18 cellular contexts compared by ENCODE assay signal in the genomic region with DNA sequence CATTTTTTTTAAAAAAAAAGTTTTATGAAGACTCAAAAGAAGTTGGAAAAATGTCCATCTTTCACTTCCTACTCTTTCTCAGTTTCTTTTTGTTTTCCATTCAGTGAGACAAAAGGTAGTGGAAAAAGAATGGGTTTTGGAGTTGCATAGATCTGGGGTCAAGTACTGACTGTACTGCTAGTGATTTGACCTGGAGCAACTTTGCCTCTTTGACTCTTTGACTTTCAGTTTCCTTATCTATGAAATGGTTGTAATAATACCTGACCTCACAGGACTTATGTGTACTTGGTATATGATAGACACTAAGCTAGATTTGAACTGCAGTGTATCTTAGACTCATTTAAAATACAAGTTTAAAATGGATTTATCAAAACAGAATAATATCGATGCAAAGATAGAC. TPM values are rescaled to one million over a fixed set of nuclear protein-coding genes. Genes with fewer than 3 reads are reported as not detected.
DNase-seq lines count a peak whose midpoint lies in the region; ATAC-seq, FAIRE-seq and TF ChIP-seq lines count a peak whose summit lies in the region.
"Had no signal": no experiment of that assay in that cellular context is flagged by ENCODE, and none has a peak within 500 bp of the region (broad histone marks: within the 10 kb centered on the region; RNA-seq: fewer than 3 reads in every experiment).

No MANE protein-coding gene starts in this region.

- intact Hi-C loops in K562 (cut with micrococcal nuclease) = no loop called here
- intact Hi-C loops in HepG2 (cut with micrococcal nuclease; ENCODE audit: unreplicated experiment) = no loop called here

- TF ChIP-seq EP300 in K562 (IDR thresholded peaks at IDR 0.05; ENCODE audit: low read length) (no peak), upper lobe of left lung (IDR thresholded peaks at IDR 0.05) (no peak), HepG2 (IDR thresholded peaks at IDR 0.05; ENCODE audit: low read depth in 2 of 2, low read length in 2 of 2) (no peak), HepG2 (CRISPR knock-in tag; IDR thresholded peaks at IDR 0.05; ENCODE audit: borderline replicate concordance) (no peak)

- no peak for TF ChIP-seq RAD21 in K562 (CRISPR knock-in tag; conservative IDR thresholded peaks at IDR 0.05 in 1 of 2, IDR thresholded peaks at IDR 0.05 in 1 of 2)
- TF ChIP-seq RAD21 in HepG2 (CRISPR knock-in tag; IDR thresholded peaks at IDR 0.05) = no peak

- no peaks in the 10 kb centered on the region for H4K20me1 ChIP-seq in K562 (replicated peaks; ENCODE audit: control insufficient read depth, insufficient read depth, low read length)
- no peaks in the 10 kb centered on the region for H4K20me1 ChIP-seq in HepG2 (ENCODE audit: insufficient read depth, low read length)

- H2AFZ ChIP-seq in K562 (ENCODE audit: low read depth, low read length) (no peak overlapping the region), HepG2 (ENCODE audit: low read length) (no peak overlapping the region)

- H3K27ac ChIP-seq in K562 (ENCODE audit: extremely low read depth, low read depth, low read length) (no peak overlapping the region), upper lobe of left lung (no peak overlapping the region), HepG2 (ENCODE audit: extremely low read length, insufficient read depth, low read length) (no peak overlapping the region)
- H3K27ac ChIP-seq: ovary had no signal

- TF ChIP-seq CTCF in K562 (IDR thresholded peaks at IDR 0.05 in 2 of 3, conservative IDR thresholded peaks at IDR 0.05 in 1 of 3; ENCODE audit: insufficient read depth in 2 of 3, low read depth in 1 of 3, low read length in 3 of 3) (no peak), upper lobe of left lung (IDR thresholded peaks at IDR 0.05) (no peak), HepG2 (CRISPR knock-in tag; IDR thresholded peaks at IDR 0.05) (no peak)

- H3K27me3 ChIP-seq in K562 (ENCODE audit: control insufficient read depth in 2 of 2, insufficient read depth in 2 of 2, low read length in 2 of 2) = no peaks in the 10 kb centered on the region
- no peaks in the 10 kb centered on the region for H3K27me3 ChIP-seq in upper lobe of left lung
- H3K27me3 ChIP-seq in HepG2 (ENCODE audit: control insufficient read depth in 1 of 2, insufficient read depth in 2 of 2, low read length in 2 of 2) = peaks cover 0 to 30% of the 10 kb centered on the region in 2 experiments
- H3K27me3 ChIP-seq: ovary had no signal

- ATAC-seq in GM18499 (IDR thresholded peaks at IDR 0.05; ENCODE audit: insufficient read depth, unreplicated experiment) = peak; percentile 84
- ATAC-seq in GM19468 (IDR thresholded peaks at IDR 0.05; ENCODE audit: extremely low read depth, unreplicated experiment) = peak; percentile 66
- ATAC-seq in HG02870 (IDR thresholded peaks at IDR 0.05; ENCODE audit: unreplicated experiment) = peak; percentile 45
- ATAC-seq in K562 = no peak
- no peak for ATAC-seq in HG02884 (IDR thresholded peaks at IDR 0.05; ENCODE audit: unreplicated experiment)
- no peak for ATAC-seq in upper lobe of left lung (ENCODE audit: low FRiP score in 2 of 2)
- ATAC-seq in HepG2 = no peak
- ATAC-seq: A549; activated T-cell treated with anti-CD3 and anti-CD28 coated beads, Interleukin-2, amount 50 U/mL, for 72 hours; effector memory CD8-positive, alpha-beta T cell; Panc1 had no signal

- H3K36me3 ChIP-seq in K562 (ENCODE audit: control insufficient read depth, insufficient read depth, low read length) (no peaks in the 10 kb centered on the region), upper lobe of left lung (no peaks in the 10 kb centered on the region), HepG2 (replicated peaks in 1 of 2; ENCODE audit: control insufficient read depth in 1 of 2, insufficient read depth in 2 of 2, low read length in 2 of 2) (no peaks in the 10 kb centered on the region)
- H3K36me3 ChIP-seq: ovary had no signal

- POLR2A ChIA-PET in K562 (lab: Yijun Ruan, JAX) = no interaction called here
- POLR2A ChIA-PET in HepG2 (lab: Yijun Ruan, JAX) = no interaction called here

- H3K9ac ChIP-seq in K562 (ENCODE audit: insufficient read depth in 1 of 2, low read depth in 2 of 2, low read length in 2 of 2) (no peak overlapping the region), HepG2 (ENCODE audit: insufficient read depth, low read depth, low read length) (no peak overlapping the region)

- no peak overlapping the region for H3K4me2 ChIP-seq in K562 (ENCODE audit: insufficient read depth, low read length)
- no peak overlapping the region for H3K4me2 ChIP-seq in HepG2 (ENCODE audit: low read depth, low read length)

- H3K4me3 ChIP-seq in K562 (no peak overlapping the region), upper lobe of left lung (no peak overlapping the region), HepG2 (replicated peaks in 1 of 3; ENCODE audit: insufficient read depth in 1 of 3, low read depth in 2 of 3, low read length in 3 of 3) (no peak overlapping the region)
- H3K4me3 ChIP-seq: A549, ovary had no signal

- H3K4me1 ChIP-seq in K562 (replicated peaks in 1 of 2; ENCODE audit: control insufficient read depth in 2 of 2, insufficient read depth in 2 of 2, low read length in 2 of 2) (peaks cover 18 to 36% of the 10 kb centered on the region in 2 experiments; a peak in 4 of 5 replicates), upper lobe of left lung (peaks cover 0 to 11% (median 0%) of the 10 kb centered on the region in 4 donors), HepG2 (ENCODE audit: insufficient read depth, low read length) (no peaks in the 10 kb centered on the region)

- H3K9me3 ChIP-seq in K562 (replicated peaks; ENCODE audit: control insufficient read depth, insufficient read depth, low read depth, low read length) = no peaks in the 10 kb centered on the region
- H3K9me3 ChIP-seq in upper lobe of left lung = no peaks in the 10 kb centered on the region
- H3K9me3 ChIP-seq in HepG2 (ENCODE audit: low read length) = no peaks in the 10 kb centered on the region
- H3K9me3 ChIP-seq: A549, ovary had no signal

- FAIRE-seq in K562 (lab: Jason Lieb, UNC) = no peak
- FAIRE-seq in HepG2 (lab: Jason Lieb, UNC) = no peak
- FAIRE-seq: A549 had no signal

- BruUV-seq in K562 (replicated peaks; lab: Mats Ljungman, UMichigan) = no TSS peak
- BruUV-seq in HepG2 (replicated peaks; lab: Mats Ljungman, UMichigan) = no TSS peak

- in situ Hi-C loops in K562 (cut with MboI) (no loop called here), HepG2 (cut with HindIII; ENCODE audit: extremely low pct_ligation_motif_present, low pct_unique_long_range_greater_than_20kb) (no loop called here)

- CTCF ChIA-PET in K562 (lab: Yijun Ruan, JAX; ENCODE audit: low intra/inter-chr PET ratio) (no interaction called here), HepG2 (lab: Yijun Ruan, JAX; ENCODE audit: low intra/inter-chr PET ratio, low total read pairs) (no interaction called here)

- DNase-seq in K562 (ENCODE audit: extremely low read depth in 1 of 4, low spot score in 3 of 4) (no peak), GOT3 (lab: John Stamatoyannopoulos, UW) (no peak), upper lobe of left lung (no peak), HepG2 (ENCODE audit: low spot score) (no peak)
- DNase-seq: activated CD4-positive, alpha-beta T cell treated with anti-CD3 and anti-CD28 coated beads, Interleukin-2, amount 50 U/mL, for 4 hours; activated T-cell treated with anti-CD3 and anti-CD28 coated beads, Interleukin-2, amount 50 U/mL, for 72 hours; CD4-positive, CD25-positive, alpha-beta regulatory T cell; DND-41; effector memory CD8-positive, alpha-beta T cell; NCI-H2081; ovary; stimulated activated naive CD4-positive, alpha-beta T cell had no signal

- no peaks in the 10 kb centered on the region for H3K79me2 ChIP-seq in K562 (ENCODE audit: control insufficient read depth, insufficient read depth, low read length)
- H3K79me2 ChIP-seq in HepG2 (ENCODE audit: insufficient read depth, low read length) = no peaks in the 10 kb centered on the region

- no peaks in the 10 kb centered on the region for H3K9me1 ChIP-seq in K562 (ENCODE audit: control insufficient read depth, insufficient read depth, low read length)

- WGBS in K562 (ENCODE audit: insufficient coverage, low coverage, missing lambda C conversion rate) = 86% methylated on average over 1 of the region's 1 CpG
- 91 to 98% methylated on average over 1 of the region's 1 CpG for WGBS in upper lobe of left lung, 2 donors
- WGBS in HepG2 (ENCODE audit: low lambda C conversion rate) = 3% methylated on average over 1 of the region's 1 CpG

- TF ChIP-seq POLR2A in K562 (conservative IDR thresholded peaks at IDR 0.05) = no peak
- TF ChIP-seq POLR2A in upper lobe of left lung (IDR thresholded peaks at IDR 0.05) = no peak
- no peak for TF ChIP-seq POLR2A in HepG2 (IDR thresholded peaks at IDR 0.05; ENCODE audit: insufficient read depth in 1 of 2, low read depth in 2 of 2, low read length in 2 of 2)

RNA-seq across cellular contexts. Expression of a gene that starts 3.5 kb away (rescaled TPM):
- total RNA-seq in K562 (2011; cell fraction: chromatin; rRNA removed; ENCODE audit: low replicate concordance) = 0.09 TPM in 1 of 2 replicates, not detected in the other
- not detected in 2 replicates for total RNA-seq in K562 (2011; cell fraction: nucleolus; rRNA removed)
- not detected in 2 replicates for total RNA-seq in K562 (2011; cell fraction: nucleoplasm; rRNA removed)
- not detected in 2 replicates for total RNA-seq in K562 (2014; rRNA removed)
- total RNA-seq in K562 (2014; rRNA removed; fragmentation: Illumina TruSeq; extraction: Trizol) = not detected in 2 replicates
- not detected in 2 replicates for total RNA-seq in K562 (2015; rRNA removed; fragmentation: Illumina TruSeq; extraction: Trizol)
- total RNA-seq in K562 (2021) = not detected in 2 replicates
- not detected in 2 replicates for polyA plus RNA-seq in K562 (2011; rRNA removed)
- 0.01 TPM in 1 of 2 replicates, not detected in the other for polyA plus RNA-seq in K562 (2011; cell fraction: cytosol; rRNA removed)
- polyA plus RNA-seq in K562 (2011; cell fraction: nucleus; rRNA removed) = not detected in 2 replicates
- 0.04 TPM in 1 of 2 replicates, not detected in the other for polyA plus RNA-seq in K562 (2012)
- not detected in 2 replicates for polyA plus RNA-seq in K562 (2014; fragmentation: Illumina TruSeq; extraction: Trizol)
- polyA plus RNA-seq in K562 (2014; fragmentation: Nextera tagmentation; extraction: Ambion mirVana) = not detected
- not detected in 2 replicates for polyA plus RNA-seq in K562 (2014; rRNA removed)
- polyA minus RNA-seq in K562 (2011; rRNA and poly(A)+ RNA removed) = 0.09 TPM in 1 of 2 replicates, not detected in the other
- not detected in 2 replicates for polyA minus RNA-seq in K562 (2011; cell fraction: cytosol; rRNA and poly(A)+ RNA removed)
- polyA minus RNA-seq in K562 (2011; cell fraction: nucleus; rRNA and poly(A)+ RNA removed) = not detected in 2 replicates
- 1 to 10 TPM in 2 of 6 donors, under 1 TPM in 3, not detected in 1; 0.20 to 1.9 (median 0.89) TPM for total RNA-seq in upper lobe of left lung
- not detected in 2 replicates for total RNA-seq in HepG2 (2016; rRNA removed; fragmentation: Illumina TruSeq; extraction: Trizol)
- total RNA-seq in HepG2 (2016; cell fraction: cytosol; rRNA removed; fragmentation: Illumina TruSeq; extraction: Trizol; ENCODE audit: low read depth) = not detected in 2 replicates
- not detected in 2 replicates for total RNA-seq in HepG2 (2016; cell fraction: insoluble cytoplasmic fraction; rRNA removed; fragmentation: Illumina TruSeq; extraction: Trizol)
- 0.15 TPM in 1 of 2 replicates, not detected in the other for total RNA-seq in HepG2 (2016; cell fraction: membrane; rRNA removed; fragmentation: Illumina TruSeq; extraction: Trizol)
- total RNA-seq in HepG2 (2016; cell fraction: nucleus; rRNA removed; fragmentation: Illumina TruSeq; extraction: Trizol) = not detected in 2 replicates
- not detected in 2 replicates for polyA plus RNA-seq in HepG2 (2011; rRNA removed)
- 0.01 TPM in 1 of 2 replicates, not detected in the other for polyA plus RNA-seq in HepG2 (2011; cell fraction: cytosol; rRNA removed)
- not detected in 2 replicates for polyA plus RNA-seq in HepG2 (2011; cell fraction: nucleus; rRNA removed)
- not detected in 2 replicates for polyA plus RNA-seq in HepG2 (2012)
- not detected in 2 replicates for polyA plus RNA-seq in HepG2 (2016; cell fraction: cytosol; fragmentation: Illumina TruSeq; extraction: Trizol; ENCODE audit: low read depth)
- polyA plus RNA-seq in HepG2 (2016; cell fraction: insoluble cytoplasmic fraction; fragmentation: Illumina TruSeq; extraction: Trizol; ENCODE audit: low read depth) = not detected in 2 replicates
- not detected in 2 replicates for polyA plus RNA-seq in HepG2 (2016; cell fraction: membrane; fragmentation: Illumina TruSeq; extraction: Trizol; ENCODE audit: low read depth)
- not detected in 2 replicates for polyA plus RNA-seq in HepG2 (2016; cell fraction: nucleus; fragmentation: Illumina TruSeq; extraction: Trizol; ENCODE audit: insufficient read depth, low read depth)
- polyA minus RNA-seq in HepG2 (2011; rRNA and poly(A)+ RNA removed; ENCODE audit: low replicate concordance) = not detected in 2 replicates
- not detected in 2 replicates for polyA minus RNA-seq in HepG2 (2011; cell fraction: cytosol; rRNA and poly(A)+ RNA removed)
- polyA minus RNA-seq in HepG2 (2011; cell fraction: nucleus; rRNA and poly(A)+ RNA removed) = not detected in 2 replicates
- total RNA-seq: activated T-cell treated with anti-CD3 and anti-CD28 coated beads, Interleukin-2, amount 50 U/mL, for 72 hours; CD4-positive, CD25-positive, alpha-beta regulatory T cell had no signal
- polyA plus RNA-seq: CD4-positive, CD25-positive, alpha-beta regulatory T cell had no signal

Comparison
In these comparisons a context has a peak if more than half of its experiments do, and no peak if none do; other contexts are left out.
1. ATAC-seq: peak in GM18499 (single experiment), GM19468 (single experiment) and HG02870 (single experiment); none in K562 (single experiment), HG02884 (single experiment), upper lobe of left lung (0 of 2) and HepG2 (single experiment).